ENCODE assay signal across 8 cellular contexts in the genomic region with DNA sequence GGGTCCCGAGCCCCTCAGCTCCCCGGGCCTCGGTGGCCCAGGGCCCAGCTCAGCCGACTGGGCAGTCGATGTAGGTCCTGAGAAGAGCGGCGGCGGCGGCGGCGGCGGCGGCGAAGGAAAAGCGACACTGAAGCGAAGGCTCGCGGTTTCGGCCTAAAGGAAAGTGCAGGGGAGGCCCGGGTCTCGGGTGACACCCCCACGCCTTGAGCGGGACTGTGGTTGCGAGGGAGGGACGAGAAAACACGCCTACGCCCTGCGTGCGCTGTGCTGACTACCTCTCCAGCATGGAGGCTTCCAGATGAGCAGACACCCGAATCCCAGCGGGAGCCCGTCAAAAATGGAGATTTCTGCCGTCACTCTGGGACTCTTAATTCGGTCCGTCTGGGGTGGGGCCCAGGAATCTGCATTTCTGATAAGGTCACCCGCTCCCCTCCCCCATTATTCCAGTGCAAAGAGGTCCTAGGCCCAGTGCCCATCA. TPM values are rescaled to one million over a fixed set of nuclear protein-coding genes. Genes with fewer than 3 reads are reported as not detected.
A peak's percentile ranks its signal among the peaks of the same experiment; 100 is the strongest.
DNase-seq lines count a peak whose midpoint lies in the region; ATAC-seq, FAIRE-seq and TF ChIP-seq lines count a peak whose summit lies in the region.

No MANE protein-coding gene starts in this region.

- WGBS in IMR-90 (ENCODE audit: extremely low coverage in 2 of 2, insufficient read length in 1 of 2), 2 experiments: no CpG with 5 or more reads among the region's 36 CpGs
- WGBS in suprapubic skin: under 1% methylated on average over 24 of the region's 36 CpGs

- no peak for TF ChIP-seq CTCF in IMR-90 (conservative IDR thresholded peaks at IDR 0.05; ENCODE audit: low read depth, low read length)
- TF ChIP-seq CTCF in RWPE1 (conservative IDR thresholded peaks at IDR 0.05; ENCODE audit: low read depth): no peak
- no peak for TF ChIP-seq CTCF in suprapubic skin (IDR thresholded peaks at IDR 0.05)

- TF ChIP-seq EP300 in suprapubic skin (IDR thresholded peaks at IDR 0.05): no peak

- no peak for TF ChIP-seq RAD21 in IMR-90 (IDR thresholded peaks at IDR 0.05; ENCODE audit: low read length)

- H2AK9ac ChIP-seq in IMR-90 (replicated peaks; ENCODE audit: low read depth, low read length, poor library complexity): peak overlapping the region; percentile 82

- H3K18ac ChIP-seq in IMR-90 (ENCODE audit: low read depth, low read length): 0 out of 2 replicates have a peak overlapping the region, but pooled peaks have one; percentile 30

- peak overlapping the region; percentile 43 for H2BK5ac ChIP-seq in IMR-90 (ENCODE audit: low read depth, low read length, poor library complexity, severe bottlenecking)

- peaks cover 6% of the 10 kb centered on the region; the same call in 1 of the 2 replicates for H4K20me1 ChIP-seq in IMR-90 (ENCODE audit: insufficient read depth, low read length)

- FAIRE-seq in frontal cortex (lab: Jason Lieb, UNC): no peak

- H3K56ac ChIP-seq in IMR-90 (ENCODE audit: extremely low read depth, insufficient read depth, low read length): peak overlapping the region; percentile 23; the same call in 1 of the 2 replicates

- peak overlapping the region in 1 of 2 experiments; percentile 38; a peak in 1 of 4 replicates for H4K8ac ChIP-seq in IMR-90 (ENCODE audit: low read depth in 2 of 2, low read length in 2 of 2)

- H2AK5ac ChIP-seq in IMR-90 (ENCODE audit: low read depth, low read length): no peak overlapping the region

- H3K4me3 ChIP-seq in IMR-90 (ENCODE audit: insufficient read depth, low read depth, low read length) (peak overlapping the region; percentile 92), suprapubic skin (peak overlapping the region; percentile 67)

- H3K9me3 ChIP-seq in IMR-90 (ENCODE audit: control insufficient read depth, insufficient read depth, low read length): no peaks in the 10 kb centered on the region
- H3K9me3 ChIP-seq in suprapubic skin: no peaks in the 10 kb centered on the region

- ATAC-seq in GM21529 (IDR thresholded peaks at IDR 0.05; ENCODE audit: unreplicated experiment) (peak; percentile 25), IMR-90 (ENCODE audit: low read depth) (peak; percentile 31)

- peak overlapping the region; percentile 2; the same call in 1 of the 2 replicates for H4K91ac ChIP-seq in IMR-90 (ENCODE audit: insufficient read depth, low read depth, low read length)

- H2BK120ac ChIP-seq in IMR-90 (ENCODE audit: low read depth, low read length): peak overlapping the region; percentile 52

- no peaks in the 10 kb centered on the region for H3K9me1 ChIP-seq in IMR-90 (ENCODE audit: insufficient read depth, low read length)

- peak overlapping the region; percentile 51 for H3K4ac ChIP-seq in IMR-90 (ENCODE audit: low read depth, low read length)

- no TSS peak for BruUV-seq in IMR-90 (replicated peaks; lab: Mats Ljungman, UMichigan)

- H4K5ac ChIP-seq in IMR-90 (ENCODE audit: low read depth, low read length): peak overlapping the region; percentile 16

- CTCF ChIA-PET in IMR-90 (lab: Yijun Ruan, JAX): no interaction called here
- CTCF ChIA-PET in RWPE1 (lab: Yijun Ruan, JAX): interaction anchor here (0.6 to 1.4 kb wide), 4 partner anchors 31 to 1006 kb away, joined by 3 to 8 read pairs (median 3); no protein-coding TSS in a partner anchor

- in situ Hi-C loops in IMR-90 (cut with MboI; ENCODE audit: low sequenced_read_pairs): no loop called here

- intact Hi-C loops in IMR-90 (cut with micrococcal nuclease): loop anchor here (1.0 to 5.0 kb wide), 3 partner anchors 501 to 769 kb away; partner anchors contain the start of genes DR1 and MTF2

- DNase-seq in DMS53 (lab: John Stamatoyannopoulos, UW) (peak; percentile 93), IMR-90 (peak; percentile 60), RWPE1 (ENCODE audit: low spot score) (peak; percentile 51), frontal cortex (ENCODE audit: low spot score in 2 of 2) (peak; percentile 47 to 54), nucleus accumbens (lab: John Stamatoyannopoulos, UW) (peak in 50 of 56 donors; percentile 7 to 82 (median 64)), suprapubic skin (ENCODE audit: low spot score in 2 of 2) (peak; percentile 85 to 86)
- peak; percentile 42 for DNase-seq in activated gamma-delta T cell treated with anti-CD3 and anti-CD28 coated beads, Interleukin-2, amount 50 U/mL, for 16 hours (ENCODE audit: low read depth)

- H3K4me1 ChIP-seq in IMR-90 (ENCODE audit: control insufficient read depth, insufficient read depth, low read length) (peaks cover 1% of the 10 kb centered on the region; the same call in 1 of the 2 replicates), suprapubic skin (peaks cover 30% of the 10 kb centered on the region)

- peak overlapping the region; percentile 71 for H3K27ac ChIP-seq in IMR-90 (ENCODE audit: insufficient read depth, low read length)
- H3K27ac ChIP-seq in RWPE1: peak overlapping the region; percentile 96
- H3K27ac ChIP-seq in suprapubic skin: peak overlapping the region; percentile 92

- H3K4me2 ChIP-seq in IMR-90 (ENCODE audit: low read depth, low read length): peak overlapping the region; percentile 73

- peak overlapping the region; percentile 31; the same call in 1 of the 2 replicates for H3K14ac ChIP-seq in IMR-90 (replicated peaks; ENCODE audit: low read depth, low read length)

- TF ChIP-seq POLR2A in IMR-90 (IDR thresholded peaks at IDR 0.05; ENCODE audit: low read depth, low read length): no peak
- no peak for TF ChIP-seq POLR2A in suprapubic skin (IDR thresholded peaks at IDR 0.05)

- H2BK15ac ChIP-seq in IMR-90 (ENCODE audit: low read depth, low read length): no peak overlapping the region

- POLR2A ChIA-PET in IMR-90 (lab: Charles Lee; ENCODE audit: unreplicated experiment) (interaction anchor here (0.6 kb wide), 1 partner anchor 414 kb away, joined by 6 read pairs; no protein-coding TSS in a partner anchor), RWPE1 (lab: Yijun Ruan, JAX; ENCODE audit: low non-redundant PET) (interaction anchor here (0.5 kb wide), 1 partner anchor 207 kb away, joined by 3 read pairs; no protein-coding TSS in a partner anchor)

- peak overlapping the region; percentile 57; the same call in 1 of the 2 replicates for H3K23ac ChIP-seq in IMR-90 (ENCODE audit: low read depth, low read length)

- H2AFZ ChIP-seq in IMR-90 (replicated peaks; ENCODE audit: low read length, poor library complexity): peak overlapping the region; percentile 100

- H3K27me3 ChIP-seq in IMR-90 (ENCODE audit: control insufficient read depth, insufficient read depth, low read length): no peaks in the 10 kb centered on the region
- H3K27me3 ChIP-seq in suprapubic skin: no peaks in the 10 kb centered on the region

- 0 out of 2 replicates have a peak overlapping the region, but pooled peaks have one; percentile 29 for H2BK20ac ChIP-seq in IMR-90 (ENCODE audit: low read depth, low read length)

- H3K79me1 ChIP-seq in IMR-90 (ENCODE audit: low read depth in 1 of 2, low read length in 2 of 2): no peaks in the 10 kb centered on the region

- H3K36me3 ChIP-seq in IMR-90 (ENCODE audit: control insufficient read depth, insufficient read depth, low read length) (no peaks in the 10 kb centered on the region), suprapubic skin (no peaks in the 10 kb centered on the region)

- H3K9ac ChIP-seq in IMR-90 (ENCODE audit: low read depth, low read length): peak overlapping the region; percentile 71

- dilution Hi-C loops in IMR-90 (cut with HindIII; ENCODE audit: low sequenced_read_pairs, unreplicated experiment): no loop called here

TF ChIP-seq in IMR-90, 13 proteins besides CTCF, POLR2A, EP300 and RAD21:
- no peak for TF ChIP-seq RFX5 (IDR thresholded peaks at IDR 0.05; ENCODE audit: low read depth, low read length)
- TF ChIP-seq CHD1 (IDR thresholded peaks at IDR 0.05; ENCODE audit: low read depth, low read length): no peak
TF ChIP-seq in IMR-90: peak in this region for 0.

RNA-seq across cellular contexts. Expression of gene DNTTIP2, which starts 31.2 kb away (rescaled TPM):
- total RNA-seq in IMR-90 (2012; rRNA removed) (24.4 and 35.8 TPM in 2 replicates), frontal cortex (20.8 TPM), suprapubic skin (10 to 100 TPM; 31.0 to 50.1 (median 44.7) TPM)
- polyA plus RNA-seq in IMR-90 (2012; rRNA removed): 13.8 and 14.2 TPM in 2 replicates
- 1.0 and 2.3 TPM in 2 replicates for polyA plus RNA-seq in IMR-90 (2012; cell fraction: cytosol; rRNA removed)
- 2.2 and 14.4 TPM in 2 replicates for polyA plus RNA-seq in IMR-90 (2012; cell fraction: nucleus; rRNA removed; ENCODE audit: low replicate concordance)

Comparison
In these comparisons a context has a peak if more than half of its experiments do, and no peak if none do; other contexts are left out.
1. Peak in every context shown above with its lines: DNase-seq, ATAC-seq, H3K4me3 ChIP-seq and H3K27ac ChIP-seq.
2. DNase-seq: peak in every context shown above with its lines; median percentile 93 in DMS53; 86 in suprapubic skin; 64 in nucleus accumbens; 60 in IMR-90; 51 in RWPE1; 50 in frontal cortex; 42 in activated gamma-delta T cell treated with anti-CD3 and anti-CD28 coated beads, Interleukin-2, amount 50 U/mL, for 16 hours.